Comparison of ENCODE assay signal across 8 cellular contexts in the genomic region with DNA sequence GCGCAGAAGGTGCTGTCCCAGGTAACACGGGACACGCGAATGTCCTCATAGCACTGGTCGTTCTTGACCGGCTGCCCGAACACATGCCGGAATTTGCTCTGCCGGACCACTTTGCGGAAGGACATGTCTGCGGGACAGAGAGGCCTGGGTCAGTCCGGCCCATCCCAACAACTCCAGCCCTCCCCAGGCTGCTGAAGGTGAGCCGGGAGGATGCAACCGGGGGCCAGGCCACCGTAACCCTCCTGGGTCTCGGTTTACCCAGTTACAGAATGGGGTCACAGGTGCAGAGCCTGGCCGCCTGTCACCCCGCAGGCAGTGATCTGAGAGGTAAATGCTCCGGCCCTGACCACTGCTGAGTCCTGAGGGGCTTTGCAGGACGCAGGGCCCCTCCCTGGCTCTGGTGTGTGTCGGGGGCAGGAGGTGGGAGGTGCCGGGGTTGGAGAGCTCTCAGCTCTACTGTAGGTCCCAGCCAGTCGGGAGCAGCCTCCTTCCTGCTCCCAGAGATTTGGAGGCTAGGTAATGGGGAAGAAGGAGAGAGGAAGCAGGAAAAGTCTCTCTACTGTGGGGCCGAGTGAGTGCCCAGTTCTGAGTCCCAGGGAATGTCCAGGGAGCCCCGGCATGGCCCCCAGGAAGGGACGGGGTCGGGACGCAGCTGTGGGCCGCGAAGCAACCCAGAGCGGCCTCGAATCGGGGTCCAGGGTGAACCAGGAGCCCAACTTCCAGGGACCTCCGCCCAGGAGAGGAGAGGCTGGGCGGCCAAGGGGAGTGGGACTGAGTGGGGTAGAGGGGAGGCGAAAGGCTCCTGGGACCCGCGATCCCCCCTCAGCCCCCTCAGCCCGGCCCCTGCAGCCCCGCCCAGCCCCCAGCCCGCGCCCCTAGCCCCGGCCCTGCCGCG. TPM values are rescaled to one million over a fixed set of nuclear protein-coding genes. Genes with fewer than 3 reads are reported as not detected.
A peak's percentile ranks its signal among the peaks of the same experiment; 100 is the strongest.
DNase-seq lines count a peak whose midpoint lies in the region; ATAC-seq and TF ChIP-seq lines count a peak whose summit lies in the region.

No MANE protein-coding gene starts in this region.

- H3K4me3 ChIP-seq in heart right ventricle (peak overlapping the region; percentile 54 to 97 (median 83)), mesendoderm (ENCODE audit: low read length) (peak overlapping the region; percentile 79), MM.1S (ENCODE audit: low read length) (no peak overlapping the region)

- peak overlapping the region; percentile 91 for H3K56ac ChIP-seq in mesendoderm (ENCODE audit: low read length)

- POLR2A ChIA-PET in MCF 10A (lab: Yijun Ruan, JAX) = interaction anchor here (0.8 to 2.3 kb wide), 5 partner anchors 14 to 63 kb away, joined by 3 to 13 read pairs (median 3); a partner anchor contains a TSS

- H4K8ac ChIP-seq in mesendoderm (ENCODE audit: low read depth, low read length) = no peak overlapping the region

- H3K9ac ChIP-seq in mesendoderm (ENCODE audit: low read length) (peak overlapping the region; percentile 94), MM.1S (ENCODE audit: low read length) (no peak overlapping the region)

- H3K9me3 Mint-ChIP-seq in MCF 10A (ENCODE audit: unreplicated experiment) = no peaks in the 10 kb centered on the region

- no peak overlapping the region for H2BK15ac ChIP-seq in mesendoderm (replicated peaks; ENCODE audit: low read depth)

- H2AFZ ChIP-seq in MM.1S (ENCODE audit: low read length) = no peak overlapping the region

- H3K27ac Mint-ChIP-seq in MCF 10A (ENCODE audit: low read depth, unreplicated experiment) = peak overlapping the region; percentile 63

- no peaks in the 10 kb centered on the region for H3K27me3 Mint-ChIP-seq in MCF 10A (ENCODE audit: insufficient read depth, unreplicated experiment)

- H2AK5ac ChIP-seq in mesendoderm (ENCODE audit: low read length) = no peak overlapping the region

- H3K27me3 ChIP-seq in heart right ventricle (no peaks in the 10 kb centered on the region), mesendoderm (ENCODE audit: insufficient read depth, low read length, poor library complexity) (no peaks in the 10 kb centered on the region), MM.1S (replicated peaks; ENCODE audit: insufficient read depth, low read length) (no peaks in the 10 kb centered on the region)

- peak overlapping the region; percentile 61 for H3K18ac ChIP-seq in mesendoderm (ENCODE audit: low read length)

- H3K4ac ChIP-seq in mesendoderm (ENCODE audit: low read depth, low read length) = peak overlapping the region; percentile 76

- H3K36me3 ChIP-seq in heart right ventricle (peaks cover 0 to 47% (median 8%) of the 10 kb centered on the region in 9 donors), mesendoderm (ENCODE audit: control insufficient read depth, insufficient read depth, low read length) (no peaks in the 10 kb centered on the region), MM.1S (replicated peaks; ENCODE audit: insufficient read depth, low read length) (no peaks in the 10 kb centered on the region)

- no peaks in the 10 kb centered on the region for H3F3A ChIP-seq in MM.1S (ENCODE audit: insufficient read depth, low read length)

- TF ChIP-seq CTCF in heart right ventricle (IDR thresholded peaks at IDR 0.05) = no peak
- TF ChIP-seq CTCF in MCF 10A (IDR thresholded peaks at IDR 0.05; ENCODE audit: unreplicated experiment) = no peak
- TF ChIP-seq CTCF in MM.1S (IDR thresholded peaks at IDR 0.05; ENCODE audit: low read length) = no peak

- H2BK5ac ChIP-seq in mesendoderm (ENCODE audit: low read length) = no peak overlapping the region

- peak overlapping the region; percentile 22 for H3K4me2 ChIP-seq in mesendoderm (ENCODE audit: low read length)
- no peak overlapping the region for H3K4me2 ChIP-seq in MM.1S (ENCODE audit: low read depth, low read length)

- WGBS in heart right ventricle, 2 donors = 30 to 33% methylated on average over 45 of the region's 45 CpGs
- WGBS in mesendoderm (ENCODE audit: extremely low coverage, insufficient coverage, low lambda C conversion rate) = no CpG with 5 or more reads among the region's 45 CpGs

- no peak overlapping the region for H4K5ac ChIP-seq in mesendoderm (ENCODE audit: low read length)

- no peaks in the 10 kb centered on the region for H3K9me2 ChIP-seq in MM.1S (replicated peaks; ENCODE audit: insufficient read depth, low read length)

- ATAC-seq in heart right ventricle = peak in 3 of 8 donors; percentile 0 to 1 (median 0)
- no peak for ATAC-seq in GM18907 (IDR thresholded peaks at IDR 0.05; ENCODE audit: unreplicated experiment)
- no peak for ATAC-seq in GM21717 (IDR thresholded peaks at IDR 0.05; ENCODE audit: unreplicated experiment)
- ATAC-seq in GM19395 (IDR thresholded peaks at IDR 0.05; ENCODE audit: unreplicated experiment) = no peak

- peak overlapping the region; percentile 7 for H3K23ac ChIP-seq in mesendoderm (ENCODE audit: low read length)

- H3K4me3 Mint-ChIP-seq in MCF 10A (ENCODE audit: unreplicated experiment) = peak overlapping the region; percentile 82

- H3K27ac ChIP-seq in heart right ventricle (peak overlapping the region; percentile 91 to 99 (median 96)), mesendoderm (ENCODE audit: low read depth, low read length) (no peak overlapping the region), MM.1S (ENCODE audit: low read length) (no peak overlapping the region)

- BruUV-seq in MCF 10A (replicated peaks; lab: Mats Ljungman, UMichigan) = no TSS peak

- H3K79me2 ChIP-seq in mesendoderm (ENCODE audit: control insufficient read depth, insufficient read depth, low read length) = no peaks in the 10 kb centered on the region
- no peaks in the 10 kb centered on the region for H3K79me2 ChIP-seq in MM.1S (ENCODE audit: low read length)

- intact Hi-C loops in heart right ventricle (cut with DNase I) = loop anchor here in 2 of 10 donors (1.0 to 10.0 kb wide), 2 partner anchors 14 to 898 kb away; a partner anchor contains a TSS
- intact Hi-C loops in cardiac septum (cut with DNase I) = no loop called here
- intact Hi-C loops in MCF 10A (cut with micrococcal nuclease) = loop anchor here (1.0 to 2.0 kb wide), 2 partner anchors 22 to 64 kb away; no protein-coding TSS in a partner anchor

- peaks cover 14 to 56% (median 40%) of the 10 kb centered on the region in 9 donors for H3K4me1 ChIP-seq in heart right ventricle
- H3K4me1 ChIP-seq in mesendoderm (ENCODE audit: control insufficient read depth, low read depth, low read length) = no peaks in the 10 kb centered on the region
- H3K4me1 ChIP-seq in MM.1S (ENCODE audit: low read length) = peaks cover 4% of the 10 kb centered on the region; the same call in 1 of the 2 replicates

- H3K79me1 ChIP-seq in mesendoderm (ENCODE audit: low read length) = no peaks in the 10 kb centered on the region

- H3K9me3 ChIP-seq in heart right ventricle = no peaks in the 10 kb centered on the region
- H3K9me3 ChIP-seq in MM.1S (replicated peaks; ENCODE audit: insufficient read depth, low read length) = no peaks in the 10 kb centered on the region

- H3K4me1 Mint-ChIP-seq in MCF 10A (ENCODE audit: insufficient read depth, unreplicated experiment) = peaks cover 17% of the 10 kb centered on the region

- DNase-seq in heart right ventricle (no peak), cardiac septum (ENCODE audit: low spot score) (no peak), MCF 10A (ENCODE audit: unreplicated experiment) (no peak), mesendoderm (peak; percentile 24), MM.1S (no peak)

- H4K20me1 ChIP-seq in MM.1S (ENCODE audit: insufficient read depth, low read length) = no peaks in the 10 kb centered on the region

- peaks cover 18% of the 10 kb centered on the region for H3K36me3 Mint-ChIP-seq in MCF 10A (ENCODE audit: insufficient read depth, unreplicated experiment)

- no peak overlapping the region for H2BK120ac ChIP-seq in mesendoderm (ENCODE audit: low read depth, low read length)

- CTCF ChIA-PET in MCF 10A (lab: Yijun Ruan, JAX) = interaction anchor here (1.2 kb wide), 1 partner anchor 22 kb away, joined by 3 read pairs; no protein-coding TSS in a partner anchor

RNA-seq across cellular contexts. Expression of a gene that starts 0.5 kb away (rescaled TPM):
- total RNA-seq in heart right ventricle = 10 to 100 TPM; 12.2 to 38.7 (median 19.6) TPM
- polyA plus RNA-seq in heart right ventricle = 10 to 100 TPM; 29.1 to 42.3 TPM
- 21.6 TPM for total RNA-seq in cardiac septum
- total RNA-seq in MCF 10A (2022) = 44.9 and 59.8 TPM in 2 replicates
- polyA plus RNA-seq in mesendoderm (2013, experiment 1 of 2) = 44.3 TPM
- 48.8 TPM for polyA plus RNA-seq in mesendoderm (2013, experiment 2 of 2)

RNA-seq across cellular contexts. Expression of a gene that starts 5.3 kb away (rescaled TPM):
- total RNA-seq in heart right ventricle (10 to 100 TPM in 1 of 10 donors, 1 to 10 TPM in 3, under 1 TPM in 4, not detected in 2; 0.42 to 10.1 (median 0.96) TPM), cardiac septum (0.40 TPM), MCF 10A (2022) (0.54 and 0.86 TPM in 2 replicates)
- 1 to 10 TPM; 1.7 to 3.1 TPM for polyA plus RNA-seq in heart right ventricle
- polyA plus RNA-seq in mesendoderm (2013, experiment 1 of 2) = 0.74 TPM
- polyA plus RNA-seq in mesendoderm (2013, experiment 2 of 2) = 1.1 TPM

RNA-seq across cellular contexts. Expression of a gene that starts 9.8 kb away (rescaled TPM):
- not detected for total RNA-seq in heart right ventricle
- polyA plus RNA-seq in heart right ventricle = not detected
- not detected for total RNA-seq in cardiac septum
- not detected in 2 replicates for total RNA-seq in MCF 10A (2022)
- polyA plus RNA-seq in mesendoderm (2013, experiment 1 of 2) = not detected
- polyA plus RNA-seq in mesendoderm (2013, experiment 2 of 2) = not detected

RNA-seq across cellular contexts. Expression of a gene that starts 12.4 kb away (rescaled TPM):
- total RNA-seq in heart right ventricle (1 to 10 TPM in 2 of 10 donors, under 1 TPM in 7, not detected in 1; 0.17 to 1.5 (median 0.70) TPM), cardiac septum (0.11 TPM), MCF 10A (2022) (not detected in 2 replicates)
- 1 to 10 TPM in 1 of 2 donors, under 1 TPM in 1; 0.39 to 1.5 TPM for polyA plus RNA-seq in heart right ventricle
- polyA plus RNA-seq in mesendoderm (2013, experiment 1 of 2) = 0.06 TPM
- polyA plus RNA-seq in mesendoderm (2013, experiment 2 of 2) = not detected

RNA-seq across cellular contexts. Expression of a gene that starts 14.5 kb away (rescaled TPM):
- total RNA-seq in heart right ventricle = 10 to 100 TPM; 16.3 to 30.4 (median 20.8) TPM
- 10 to 100 TPM; 32.2 to 46.3 TPM for polyA plus RNA-seq in heart right ventricle
- total RNA-seq in cardiac septum = 23.2 TPM
- total RNA-seq in MCF 10A (2022) = 49.8 and 60.1 TPM in 2 replicates
- polyA plus RNA-seq in mesendoderm (2013, experiment 1 of 2) = 26.5 TPM
- 27.8 TPM for polyA plus RNA-seq in mesendoderm (2013, experiment 2 of 2)

Comparison
In these comparisons a context has a peak if more than half of its experiments do, and no peak if none do; other contexts are left out.
1. H3K27ac ChIP-seq: peak in heart right ventricle (10 of 10); none in mesendoderm (single experiment) and MM.1S (single experiment).